In the genomic region with DNA sequence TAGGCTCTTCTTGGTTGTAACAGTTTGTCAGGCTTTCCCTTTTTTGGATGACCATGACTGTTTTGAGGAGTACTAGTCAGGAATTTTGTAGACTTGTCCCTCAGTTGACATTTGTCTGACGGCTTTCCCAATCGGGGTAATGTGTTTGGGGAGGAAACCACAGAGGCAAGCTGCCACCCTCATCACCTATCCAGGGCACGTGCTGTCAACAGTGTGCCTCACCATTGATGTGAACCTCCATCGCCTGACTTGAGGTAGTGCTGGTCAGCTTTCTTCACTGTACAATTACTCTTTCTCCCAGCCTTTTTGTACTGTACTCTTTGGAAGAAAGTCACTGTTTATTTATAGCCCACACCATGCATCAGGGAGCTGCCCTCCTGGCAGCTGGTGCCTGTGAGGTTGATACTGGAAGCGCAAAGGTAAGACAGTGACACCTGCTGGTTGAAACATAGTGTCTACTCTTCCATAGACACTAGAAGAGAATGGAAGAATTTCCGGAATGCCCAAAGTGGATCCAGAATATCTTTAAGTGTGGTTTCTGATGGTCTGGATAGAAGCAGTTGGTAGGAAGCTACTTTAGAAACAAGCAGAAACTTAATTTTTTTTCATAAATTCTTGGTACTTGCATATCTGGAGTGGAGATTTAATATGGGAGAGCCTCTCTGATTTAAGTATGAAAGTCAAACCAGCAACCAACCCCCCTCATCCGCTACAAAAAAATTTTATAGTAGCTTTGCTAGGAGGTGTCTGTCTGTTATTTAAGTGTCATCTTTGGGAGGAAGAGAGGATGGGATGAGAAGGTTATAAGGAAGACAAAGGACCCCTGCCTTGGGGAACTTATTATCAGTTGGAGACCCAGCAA, we compare ENCODE assay signal across 8 cellular contexts.
DNase-seq lines count a peak whose midpoint lies in the region; ATAC-seq, FAIRE-seq and TF ChIP-seq lines count a peak whose summit lies in the region.

No MANE protein-coding gene starts in this region.

- H3K27ac ChIP-seq in A549 (no peak overlapping the region), uterus (no peak overlapping the region)

- WGBS in A549 (ENCODE audit: missing lambda C conversion rate), result 55% methylated on average over 7 of the region's 7 CpGs

- CTCF ChIA-PET in A549 (lab: Yijun Ruan, JAX) (interaction anchor here (0.6 to 1.8 kb wide), 33 partner anchors 10 to 781 kb away, joined by 3 to 15 read pairs (median 4); partner anchors contain the start of genes INIP and SNX30), GM10248 (lab: Yijun Ruan, JAX) (interaction anchor here (0.7 to 1.9 kb wide), 21 partner anchors 10 to 721 kb away, joined by 3 to 8 read pairs (median 4); no protein-coding TSS in a partner anchor)

- FAIRE-seq in A549 (lab: Jason Lieb, UNC) (no peak), bronchial epithelial cell (lab: Jason Lieb, UNC) (no peak)

- H3K36me3 ChIP-seq in bronchial epithelial cell (ENCODE audit: control insufficient read depth, insufficient read depth, low read length) (no peaks in the 10 kb centered on the region), uterus (no peaks in the 10 kb centered on the region)

- no peak overlapping the region for H3K4me3 ChIP-seq in A549
- no peak overlapping the region for H3K4me3 ChIP-seq in bronchial epithelial cell (ENCODE audit: low read depth, low read length)
- H3K4me3 ChIP-seq in uterus, result no peak overlapping the region

- POLR2A ChIA-PET in A549 (lab: Yijun Ruan, JAX) (no interaction called here), GM10248 (lab: Yijun Ruan, JAX) (no interaction called here)

- no peak overlapping the region for H3K4me2 ChIP-seq in A549

- intact Hi-C loops in uterus (cut with DNase I; ENCODE audit: low total_unique reads), result no loop called here

- TF ChIP-seq POLR2A in A549 (IDR thresholded peaks at IDR 0.05; ENCODE audit: low read length), result no peak
- TF ChIP-seq POLR2A in uterus (IDR thresholded peaks at IDR 0.05), result no peak

- no peak for TF ChIP-seq EP300 in A549 (IDR thresholded peaks at IDR 0.05)

- TF ChIP-seq CTCF in A549 (IDR thresholded peaks at IDR 0.05), result peak; percentile 62
- peak; percentile 68 for TF ChIP-seq CTCF in GM10248 (IDR thresholded peaks at IDR 0.05; ENCODE audit: control extremely low read depth, extremely low read depth, low read depth, missing control alignments)
- peak; percentile 78 for TF ChIP-seq CTCF in bronchial epithelial cell (IDR thresholded peaks at IDR 0.05; ENCODE audit: insufficient read depth, low read length, severe bottlenecking)
- peak; percentile 66 to 77 (median 68) for TF ChIP-seq CTCF in uterus (IDR thresholded peaks at IDR 0.05)

- H3K27me3 ChIP-seq in bronchial epithelial cell (ENCODE audit: control insufficient read depth, insufficient read depth, low read length), result no peaks in the 10 kb centered on the region
- no peaks in the 10 kb centered on the region for H3K27me3 ChIP-seq in uterus

- ATAC-seq in A549, result peak; percentile 98 to 99
- peak; percentile 61 for ATAC-seq in HG03432 (IDR thresholded peaks at IDR 0.05; ENCODE audit: unreplicated experiment)

- H3K4me1 ChIP-seq in A549 (no peaks in the 10 kb centered on the region), uterus (no peaks in the 10 kb centered on the region)

- peak; percentile 47 to 69 for DNase-seq in A549 (ENCODE audit: low read depth in 1 of 2, low spot score in 1 of 2)
- peak; percentile 50 for DNase-seq in GM10248 (ENCODE audit: extremely low spot score)
- DNase-seq in NCI-H526 (lab: John Stamatoyannopoulos, UW), result peak; percentile 4 to 67
- DNase-seq in bronchial epithelial cell (ENCODE audit: low read depth), result peak; percentile 64
- peak; percentile 93 for DNase-seq in left kidney (ENCODE audit: low read depth, low spot score)
- peak; percentile 59 to 60 for DNase-seq in uterus
- no peak for DNase-seq in activated effector memory CD4-positive, alpha-beta T cell treated with anti-CD3 and anti-CD28 coated beads, Interleukin-2, amount 50 U/mL, for 16 hours

- TF ChIP-seq RAD21 in A549 (conservative IDR thresholded peaks at IDR 0.05 in 1 of 2, IDR thresholded peaks at IDR 0.05 in 1 of 2), result peak; percentile 60 to 75

- H3K9me3 ChIP-seq in A549, result no peaks in the 10 kb centered on the region
- no peaks in the 10 kb centered on the region for H3K9me3 ChIP-seq in uterus

TF ChIP-seq in A549, 52 proteins besides CTCF, POLR2A, EP300 and RAD21:
- no peak for TF ChIP-seq RFX5 (IDR thresholded peaks at IDR 0.05)
- TF ChIP-seq SMC3 (IDR thresholded peaks at IDR 0.05), result peak; percentile 55
- no peak for TF ChIP-seq SREBF2 (IDR thresholded peaks at IDR 0.05)
- no peak for TF ChIP-seq CHD4 (IDR thresholded peaks at IDR 0.05; ENCODE audit: borderline replicate concordance)
